ENCODE assay signal across 29 cellular contexts in genomic region chr6:6997282-6998193, GRCh38.
DNase-seq lines count a peak whose midpoint lies in the region; FAIRE-seq and TF ChIP-seq lines count a peak whose summit lies in the region.
"Had no signal": no experiment of that assay in that cellular context is flagged by ENCODE, and none has a peak within 500 bp of the region (broad histone marks: within the 10 kb centered on the region; RNA-seq: fewer than 3 reads in every experiment).

No MANE protein-coding gene starts in this region.

- no peak for TF ChIP-seq RAD21 in liver (IDR thresholded peaks at IDR 0.05)

- intact Hi-C loops in spleen (cut with DNase I; ENCODE audit: low total_unique reads) = no loop called here

- H3K79me2 ChIP-seq in astrocyte (ENCODE audit: insufficient read depth, low read length) = no peaks in the 10 kb centered on the region

- FAIRE-seq in astrocyte (lab: Jason Lieb, UNC) = no peak
- FAIRE-seq: A204.1, colon, kidney had no signal

- CTCF ChIA-PET in CD8-positive, alpha-beta memory T cell (lab: Charles Lee) = no interaction called here

- H3K27me3 ChIP-seq in astrocyte (ENCODE audit: insufficient read depth, low read length) (no peaks in the 10 kb centered on the region), liver (ENCODE audit: control insufficient read depth in 4 of 4, insufficient read depth in 4 of 4, low read length in 3 of 4) (no peaks in the 10 kb centered on the region), spleen (replicated peaks in 1 of 7) (no peaks in the 10 kb centered on the region)
- H3K27me3 ChIP-seq in CD8-positive, alpha-beta memory T cell (ENCODE audit: insufficient read depth, low read length, poor library complexity, severe bottlenecking) = no peaks in the 10 kb centered on the region
- H3K27me3 ChIP-seq: neural progenitor cell, testis, uterus had no signal

- H3K9ac ChIP-seq in astrocyte (ENCODE audit: low read length) (no peak overlapping the region), liver (ENCODE audit: low read depth in 1 of 2, low read length in 2 of 2) (no peak overlapping the region)
- H3K9ac ChIP-seq: neural progenitor cell had no signal

- H3K27ac ChIP-seq in astrocyte (ENCODE audit: low read depth, low read length) (no peak overlapping the region), liver (ENCODE audit: low read depth in 1 of 2, low read length in 2 of 2) (peak overlapping the region; percentile 14 to 52), spleen (no peak overlapping the region)
- H3K27ac ChIP-seq in CD8-positive, alpha-beta memory T cell (ENCODE audit: low read depth, low read length) = no peak overlapping the region
- H3K27ac ChIP-seq: lower lobe of right lung, neural progenitor cell, testis, uterus had no signal

- H3K4me1 Mint-ChIP-seq in astrocyte (ENCODE audit: low read depth, unreplicated experiment) = peaks cover 8% of the 10 kb centered on the region
- no peaks in the 10 kb centered on the region for H3K4me1 Mint-ChIP-seq in CD8-positive, alpha-beta memory T cell
- H3K4me1 Mint-ChIP-seq: activated naive CD8-positive, alpha-beta T cell treated with anti-CD3 and anti-CD28 coated beads, Interleukin-2, amount 50 U/mL, for 24 hours; IgD-negative memory B cell had no signal

- no peak for TF ChIP-seq POLR2A in spleen (IDR thresholded peaks at IDR 0.05)

- POLR2A ChIA-PET in CD8-positive, alpha-beta memory T cell (lab: Charles Lee) = no interaction called here

- no peak overlapping the region for H3K4me3 Mint-ChIP-seq in astrocyte (ENCODE audit: unreplicated experiment)
- no peak overlapping the region for H3K4me3 Mint-ChIP-seq in CD8-positive, alpha-beta memory T cell
- H3K4me3 Mint-ChIP-seq: activated naive CD8-positive, alpha-beta T cell treated with anti-CD3 and anti-CD28 coated beads, Interleukin-2, amount 50 U/mL, for 24 hours; brain; CD4-positive, alpha-beta T cell; IgD-negative memory B cell; neural progenitor cell; T-helper 2 cell treated with Interferon-gamma antibody and Interleukin-4, amounts not matched to agents 5 μg/mL and 100 μg/mL, for 36 hours had no signal

- peak overlapping the region; percentile 67 for H3K27ac Mint-ChIP-seq in astrocyte (ENCODE audit: unreplicated experiment)
- no peak overlapping the region for H3K27ac Mint-ChIP-seq in CD8-positive, alpha-beta memory T cell
- H3K27ac Mint-ChIP-seq: activated naive CD8-positive, alpha-beta T cell treated with anti-CD3 and anti-CD28 coated beads, Interleukin-2, amount 50 U/mL, for 24 hours; CD4-positive, alpha-beta T cell; IgD-negative memory B cell; neural progenitor cell; T-helper 2 cell treated with Interferon-gamma antibody and Interleukin-4, amounts not matched to agents 5 μg/mL and 100 μg/mL, for 36 hours had no signal

- no peaks in the 10 kb centered on the region for H3K9me3 ChIP-seq in astrocyte (ENCODE audit: insufficient read depth, low read depth, low read length)
- no peaks in the 10 kb centered on the region for H3K9me3 ChIP-seq in liver (ENCODE audit: control insufficient read depth in 4 of 4, low read length in 3 of 4)
- no peaks in the 10 kb centered on the region for H3K9me3 ChIP-seq in spleen
- no peaks in the 10 kb centered on the region for H3K9me3 ChIP-seq in CD8-positive, alpha-beta memory T cell (ENCODE audit: low read length)
- H3K9me3 ChIP-seq: lower lobe of right lung, testis, uterus had no signal

- H3K36me3 Mint-ChIP-seq in astrocyte (ENCODE audit: low read depth, unreplicated experiment) = no peaks in the 10 kb centered on the region
- no peaks in the 10 kb centered on the region for H3K36me3 Mint-ChIP-seq in CD8-positive, alpha-beta memory T cell
- H3K36me3 Mint-ChIP-seq: brain, neural progenitor cell had no signal

- H3K36me3 ChIP-seq in astrocyte (ENCODE audit: insufficient read depth, low read length) = no peaks in the 10 kb centered on the region
- no peaks in the 10 kb centered on the region for H3K36me3 ChIP-seq in liver (ENCODE audit: control insufficient read depth in 4 of 4, insufficient read depth in 3 of 4, low read depth in 1 of 4, low read length in 3 of 4)
- H3K36me3 ChIP-seq in spleen = no peaks in the 10 kb centered on the region
- no peaks in the 10 kb centered on the region for H3K36me3 ChIP-seq in CD8-positive, alpha-beta memory T cell (ENCODE audit: insufficient read depth, low read length)
- H3K36me3 ChIP-seq: lower lobe of right lung, neural progenitor cell, uterus had no signal

- DNase-seq in NCI-H187 (lab: John Stamatoyannopoulos, UW) (peak; percentile 14 to 17), NCI-H187 treated with DMSO at 0.1 percent for 48 hours (lab: John Stamatoyannopoulos, UW) (no peak), astrocyte (ENCODE audit: low read depth) (no peak), spleen (peak; percentile 1), cerebellar nuclear complex (lab: John Stamatoyannopoulos, UW) (no peak), EL (no peak)
- no peak for DNase-seq in CD8-positive, alpha-beta memory T cell
- DNase-seq: activated CD4-positive, alpha-beta T cell treated with anti-CD3 and anti-CD28 coated beads for 48 hours; activated CD8-positive, alpha-beta memory T cell treated with anti-CD3 and anti-CD28 coated beads for 24 hours; activated gamma-delta T cell treated with Interleukin-2 at 50 U/mL for 16 hours; activated naive CD8-positive, alpha-beta T cell treated with anti-CD3 and anti-CD28 coated beads, Interleukin-2, amount 50 U/mL, for 24 hours; activated T-cell treated with anti-CD3 and anti-CD28 coated beads, Interleukin-2, amount 50 U/mL, for 1 hour; CD4-positive, alpha-beta T cell; effector CD4-positive, alpha-beta T cell; kidney; lower lobe of right lung; NCI-H1048; NCI-H2081; posterior cingulate gyrus; stimulated activated naive CD4-positive, alpha-beta T cell; testis; uterus had no signal

- H4K20me1 ChIP-seq in astrocyte (ENCODE audit: insufficient read depth, low read length) = no peaks in the 10 kb centered on the region

- H3K4me1 ChIP-seq in astrocyte (ENCODE audit: insufficient read depth, low read length) (no peaks in the 10 kb centered on the region), liver (ENCODE audit: control insufficient read depth in 4 of 4, insufficient read depth in 4 of 4, low read length in 3 of 4) (peaks cover 0 to 22% (median 16%) of the 10 kb centered on the region in 4 donors), spleen (no peaks in the 10 kb centered on the region)
- H3K4me1 ChIP-seq in CD8-positive, alpha-beta memory T cell (ENCODE audit: insufficient read depth, low read length) = no peaks in the 10 kb centered on the region
- H3K4me1 ChIP-seq: lower lobe of right lung, neural progenitor cell, testis, uterus had no signal

- TF ChIP-seq CTCF in astrocyte (IDR thresholded peaks at IDR 0.05; ENCODE audit: insufficient read depth, low read depth, low read length) (no peak), liver (IDR thresholded peaks at IDR 0.05; ENCODE audit: low read depth, low read length, missing input control) (no peak), spleen (IDR thresholded peaks at IDR 0.05 in 8 of 11, conservative IDR thresholded peaks at IDR 0.05 in 3 of 11) (no peak)

- no peak overlapping the region for H3K4me2 ChIP-seq in astrocyte (ENCODE audit: low read length)
- H3K4me2 ChIP-seq: neural progenitor cell had no signal

- H3K27me3 Mint-ChIP-seq in astrocyte (ENCODE audit: low read depth, unreplicated experiment) = no peaks in the 10 kb centered on the region
- peaks cover 2 to 7% of the 10 kb centered on the region in 2 donors for H3K27me3 Mint-ChIP-seq in CD8-positive, alpha-beta memory T cell
- H3K27me3 Mint-ChIP-seq: CD4-positive, alpha-beta T cell; IgD-negative memory B cell had no signal

- H3K9me3 Mint-ChIP-seq in astrocyte (ENCODE audit: unreplicated experiment) = no peaks in the 10 kb centered on the region
- H3K9me3 Mint-ChIP-seq in CD8-positive, alpha-beta memory T cell = no peaks in the 10 kb centered on the region
- H3K9me3 Mint-ChIP-seq: activated naive CD8-positive, alpha-beta T cell treated with anti-CD3 and anti-CD28 coated beads, Interleukin-2, amount 50 U/mL, for 24 hours; CD4-positive, alpha-beta T cell; neural progenitor cell; T-helper 2 cell treated with Interferon-gamma antibody and Interleukin-4, amounts not matched to agents 5 μg/mL and 100 μg/mL, for 36 hours had no signal

- no peak overlapping the region for H2AFZ ChIP-seq in astrocyte (ENCODE audit: low read depth, low read length)

- 76% methylated on average over 11 of the region's 11 CpGs for WGBS in liver
- 82 to 86% (median 84%) methylated on average over 11 of the region's 11 CpGs for WGBS in spleen, 5 donors

- H3K4me3 ChIP-seq in astrocyte (ENCODE audit: insufficient read depth, low read depth, low read length) = no peak overlapping the region
- H3K4me3 ChIP-seq in liver (ENCODE audit: low read depth in 1 of 3, low read length in 3 of 3) = no peak overlapping the region
- H3K4me3 ChIP-seq in spleen = no peak overlapping the region
- no peak overlapping the region for H3K4me3 ChIP-seq in CD8-positive, alpha-beta memory T cell (ENCODE audit: low read length)
- H3K4me3 ChIP-seq: lower lobe of right lung, neural progenitor cell, testis, uterus had no signal

TF ChIP-seq in liver, 16 proteins besides CTCF, POLR2A, EP300 and RAD21:
- no peak for TF ChIP-seq EGR1 (IDR thresholded peaks at IDR 0.05; ENCODE audit: low read depth in 2 of 2)

Comparison
In these comparisons a context has a peak if more than half of its experiments do, and no peak if none do; other contexts are left out.
1. DNase-seq: peak in NCI-H187 (2 of 2) and spleen (single experiment); none in NCI-H187 treated with DMSO at 0.1 percent for 48 hours (single experiment), astrocyte (single experiment), cerebellar nuclear complex (0 of 2), EL (single experiment) and CD8-positive, alpha-beta memory T cell (0 of 5).
2. H3K27ac ChIP-seq: peak in liver (2 of 2); none in astrocyte (single experiment), spleen (0 of 8) and CD8-positive, alpha-beta memory T cell (single experiment).